In the genomic region with DNA sequence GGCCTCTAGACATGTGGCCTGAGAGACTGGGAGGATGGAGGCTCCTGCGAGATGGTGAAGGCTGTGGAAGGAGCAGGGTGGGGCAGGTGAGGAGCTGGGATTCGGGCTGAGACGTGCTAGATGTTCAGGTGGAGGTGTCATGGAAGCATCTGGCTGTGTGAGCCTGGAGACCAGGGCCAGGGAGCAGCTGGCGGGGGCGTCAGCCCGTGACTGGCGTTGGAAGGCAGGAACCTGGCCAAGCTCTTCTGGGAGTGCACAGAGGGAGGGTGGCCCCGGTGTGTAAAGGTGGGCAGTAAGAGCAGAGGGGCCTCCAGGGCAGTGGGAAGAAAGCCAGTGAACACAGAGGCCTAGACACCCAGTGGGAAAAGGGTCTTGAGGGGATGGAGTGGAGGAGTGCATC, we compare ENCODE assay signal across 23 cellular contexts. TPM values are rescaled to one million over a fixed set of nuclear protein-coding genes. Genes with fewer than 3 reads are reported as not detected.
"Had no signal": no experiment of that assay in that cellular context is flagged by ENCODE, and none has a peak within 500 bp of the region (broad histone marks: within the 10 kb centered on the region; RNA-seq: fewer than 3 reads in every experiment).

No MANE protein-coding gene starts in this region.

- H3K9ac ChIP-seq: KMS-11, SK-N-SH had no signal

- H3K27ac ChIP-seq: KMS-11, RWPE1 had no signal

- H3K36me3 Mint-ChIP-seq: IgD-negative memory B cell had no signal

- H3K4me3 Mint-ChIP-seq: IgD-negative memory B cell had no signal

- DNase-seq: Kasumi-1, MM.1S, NCI-H1092 treated with DMSO at 0.1 percent for 48 hours, NCI-H1436 treated with DMSO at 0.1 percent for 48 hours, NCI-H1694, NCI-H187 treated with DMSO at 0.1 percent for 48 hours, NCI-H2029 treated with DMSO at 0.1 percent for 48 hours, NCI-H2171 treated with DMSO at 0.1 percent for 48 hours, NCI-H345, NCI-H446 treated with DMSO at 0.1 percent for 48 hours, NCI-H510A treated with DMSO at 0.1 percent for 48 hours, NCI-H526, NCI-H82, SHP77, SK-N-SH had no signal

- ATAC-seq: HepG2, K562 had no signal

- H3K9me3 ChIP-seq: SK-N-SH had no signal

- H3K27ac Mint-ChIP-seq: IgD-negative memory B cell had no signal

- H3K4me3 ChIP-seq: K562 had no signal

- H3K4me1 Mint-ChIP-seq: IgD-negative memory B cell had no signal

- H3K9me3 Mint-ChIP-seq: IgD-negative memory B cell had no signal

- H3K4me2 ChIP-seq: KMS-11, SK-N-SH had no signal

RNA-seq across cellular contexts. Expression of a gene that starts 55.1 kb away (rescaled TPM):
- total RNA-seq: HepG2, HT1080, M059J, SK-MEL-5 had no signal
- polyA plus RNA-seq: HepG2, IgD-negative memory B cell, K562, SK-N-SH had no signal
